ENCODE assay signal across 10 cellular contexts in the genomic region with DNA sequence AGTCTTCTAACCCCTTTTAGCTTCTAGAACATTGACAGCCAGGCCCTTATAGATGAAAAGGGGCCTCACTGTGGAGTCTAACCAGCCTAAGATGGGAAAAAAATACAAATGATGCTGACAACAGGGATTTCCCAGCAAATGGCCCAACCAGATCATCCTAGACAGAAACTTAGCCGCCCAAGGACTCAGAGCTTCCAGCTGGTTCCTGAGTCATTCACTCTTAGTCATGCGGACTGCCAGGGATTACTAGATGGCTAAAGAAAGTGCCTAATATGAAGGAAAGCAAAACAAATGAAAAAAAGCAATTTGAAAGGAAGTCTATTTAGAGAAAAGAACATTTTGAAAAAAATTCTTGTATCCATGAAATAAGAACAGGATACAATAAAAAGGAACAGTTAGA. TPM values are rescaled to one million over a fixed set of nuclear protein-coding genes. Genes with fewer than 3 reads are reported as not detected.
DNase-seq lines count a peak whose midpoint lies in the region; ATAC-seq and TF ChIP-seq lines count a peak whose summit lies in the region.
"Had no signal": no experiment of that assay in that cellular context is flagged by ENCODE, and none has a peak within 500 bp of the region (broad histone marks: within the 10 kb centered on the region; RNA-seq: fewer than 3 reads in every experiment).

No MANE protein-coding gene starts in this region.

- H3K14ac ChIP-seq in trophoblast cell (ENCODE audit: low read length): no peak overlapping the region

- peak overlapping the region; percentile 48 for H3K4ac ChIP-seq in trophoblast cell (ENCODE audit: low read depth, low read length)

- H3K27me3 ChIP-seq in trophoblast cell (ENCODE audit: insufficient read depth, low read length): no peaks in the 10 kb centered on the region
- H3K27me3 ChIP-seq in colonic mucosa: no peaks in the 10 kb centered on the region

- peak overlapping the region; percentile 5 for H3K4me3 Mint-ChIP-seq in T-helper 2 cell treated with Interferon-gamma antibody and Interleukin-4, amounts not matched to agents 5 μg/mL and 100 μg/mL, for 36 hours

- intact Hi-C loops in colonic mucosa (cut with DNase I): no loop called here

- H4K91ac ChIP-seq in trophoblast cell (ENCODE audit: low read depth, low read length): no peak overlapping the region

- WGBS in trophoblast cell (ENCODE audit: extremely low coverage, insufficient coverage, insufficient read length): no CpG with 5 or more reads among the region's 2 CpGs

- peak; percentile 92 for ATAC-seq in esophagus mucosa
- no peak for ATAC-seq in HG02571 (IDR thresholded peaks at IDR 0.05; ENCODE audit: unreplicated experiment)
- no peak for ATAC-seq in GM19452 (IDR thresholded peaks at IDR 0.05; ENCODE audit: unreplicated experiment)

- H3K36me3 Mint-ChIP-seq in T-helper 2 cell treated with Interferon-gamma antibody and Interleukin-4, amounts not matched to agents 5 μg/mL and 100 μg/mL, for 36 hours (ENCODE audit: low read depth): peaks cover 61% of the 10 kb centered on the region

- H3K23ac ChIP-seq in trophoblast cell (ENCODE audit: low read length): no peak overlapping the region

- H2AFZ ChIP-seq in trophoblast cell (ENCODE audit: insufficient read depth, low read length, poor library complexity): no peak overlapping the region
- H2AFZ ChIP-seq: parathyroid adenoma had no signal

- POLR2A ChIA-PET in RWPE1 (lab: Yijun Ruan, JAX; ENCODE audit: low non-redundant PET): no interaction called here

- peaks cover 11% of the 10 kb centered on the region for H3K79me2 ChIP-seq in trophoblast cell (ENCODE audit: control insufficient read depth, insufficient read depth, low read length, poor library complexity)

- H3K9me3 Mint-ChIP-seq in T-helper 2 cell treated with Interferon-gamma antibody and Interleukin-4, amounts not matched to agents 5 μg/mL and 100 μg/mL, for 36 hours: peaks cover 15% of the 10 kb centered on the region

- CTCF ChIA-PET in RWPE1 (lab: Yijun Ruan, JAX): interaction anchor here (1.3 to 1.7 kb wide), 2 partner anchors 28 to 33 kb away, joined by 3 to 6 read pairs; no protein-coding TSS in a partner anchor

- H2AK5ac ChIP-seq in trophoblast cell (ENCODE audit: low read length): no peak overlapping the region

- H3K27ac ChIP-seq in RWPE1 (no peak overlapping the region), trophoblast cell (ENCODE audit: low read depth, low read length) (peak overlapping the region; percentile 73), colonic mucosa (no peak overlapping the region)
- H3K27ac ChIP-seq: parathyroid adenoma had no signal

- no peak overlapping the region for H4K8ac ChIP-seq in trophoblast cell (ENCODE audit: low read depth, low read length)

- H3K9ac ChIP-seq in trophoblast cell (ENCODE audit: low read length): no peak overlapping the region
- H3K9ac ChIP-seq in colonic mucosa (ENCODE audit: low read depth in 2 of 2, low read length in 2 of 2): no peak overlapping the region
- H3K9ac ChIP-seq: parathyroid adenoma had no signal

- H3K36me3 ChIP-seq in trophoblast cell (ENCODE audit: control insufficient read depth in 1 of 2, insufficient read depth in 2 of 2, low read length in 2 of 2) (peaks cover 5 to 7% of the 10 kb centered on the region in 2 experiments), colonic mucosa (no peaks in the 10 kb centered on the region)

- H2BK120ac ChIP-seq in trophoblast cell (ENCODE audit: insufficient read depth, low read length, poor library complexity): no peak overlapping the region

- H3K4me1 ChIP-seq in trophoblast cell (ENCODE audit: control insufficient read depth in 1 of 2, insufficient read depth in 2 of 2, low read length in 2 of 2) (peaks cover 10 to 18% of the 10 kb centered on the region in 2 experiments), colonic mucosa (peaks cover 4% of the 10 kb centered on the region)

- no peaks in the 10 kb centered on the region for H3K79me1 ChIP-seq in trophoblast cell (ENCODE audit: low read length)

- TF ChIP-seq CTCF in RWPE1 (conservative IDR thresholded peaks at IDR 0.05; ENCODE audit: low read depth) (no peak), colonic mucosa (IDR thresholded peaks at IDR 0.05) (no peak)

- no peak for DNase-seq in T-helper 2 cell treated with Interferon-gamma antibody and Interleukin-4, amounts not matched to agents 5 μg/mL and 100 μg/mL, for 36 hours (ENCODE audit: low spot score)
- DNase-seq in T-helper 2 cell (no peak), RWPE1 (ENCODE audit: low spot score) (peak; percentile 92), trophoblast cell (peak; percentile 79 to 83), colonic mucosa (no peak)
- DNase-seq: glutamatergic neuron had no signal

- no peak overlapping the region for H2BK12ac ChIP-seq in trophoblast cell (ENCODE audit: low read length)

- H3K9me3 ChIP-seq in trophoblast cell (ENCODE audit: insufficient read depth, low read depth, low read length) (no peaks in the 10 kb centered on the region), colonic mucosa (no peaks in the 10 kb centered on the region)

- no peak overlapping the region for H4K12ac ChIP-seq in trophoblast cell (ENCODE audit: low read depth, low read length)

- H3K27me3 Mint-ChIP-seq in T-helper 2 cell treated with Interferon-gamma antibody and Interleukin-4, amounts not matched to agents 5 μg/mL and 100 μg/mL, for 36 hours (ENCODE audit: low read depth): no peaks in the 10 kb centered on the region

- H3K4me2 ChIP-seq in trophoblast cell (ENCODE audit: low read length): no peak overlapping the region

- H3K4me1 Mint-ChIP-seq in T-helper 2 cell treated with Interferon-gamma antibody and Interleukin-4, amounts not matched to agents 5 μg/mL and 100 μg/mL, for 36 hours (ENCODE audit: low read depth): peaks cover 37% of the 10 kb centered on the region

- H3K18ac ChIP-seq in trophoblast cell (ENCODE audit: low read length): no peak overlapping the region

- H3K4me3 ChIP-seq in trophoblast cell (ENCODE audit: low read depth, low read length) (no peak overlapping the region), colonic mucosa (no peak overlapping the region)

- no peak overlapping the region for H2BK5ac ChIP-seq in trophoblast cell (ENCODE audit: low read depth, low read length, poor library complexity)

- H3K27ac Mint-ChIP-seq in T-helper 2 cell treated with Interferon-gamma antibody and Interleukin-4, amounts not matched to agents 5 μg/mL and 100 μg/mL, for 36 hours: peak overlapping the region; percentile 53

RNA-seq across cellular contexts. Expression of a gene that starts 23.7 kb away (rescaled TPM):
- total RNA-seq in esophagus mucosa: 94.6 TPM
- 77.2 and 78.0 TPM in 2 replicates for polyA plus RNA-seq in trophoblast cell (2013)
- 10 to 100 TPM; 83.5 to 91.7 TPM for total RNA-seq in colonic mucosa

RNA-seq across cellular contexts. Expression of a gene that starts 59.9 kb away (rescaled TPM):
- total RNA-seq in esophagus mucosa (0.04 TPM), colonic mucosa (not detected)
- polyA plus RNA-seq in trophoblast cell (2013): 0.10 and 0.19 TPM in 2 replicates

Comparison
In these comparisons a context has a peak if more than half of its experiments do, and no peak if none do; other contexts are left out.
1. DNase-seq: peak in RWPE1 (single experiment) and trophoblast cell (2 of 2); none in T-helper 2 cell treated with Interferon-gamma antibody and Interleukin-4, amounts not matched to agents 5 μg/mL and 100 μg/mL, for 36 hours (single experiment), T-helper 2 cell (0 of 5) and colonic mucosa (single experiment).